In the genomic region with DNA sequence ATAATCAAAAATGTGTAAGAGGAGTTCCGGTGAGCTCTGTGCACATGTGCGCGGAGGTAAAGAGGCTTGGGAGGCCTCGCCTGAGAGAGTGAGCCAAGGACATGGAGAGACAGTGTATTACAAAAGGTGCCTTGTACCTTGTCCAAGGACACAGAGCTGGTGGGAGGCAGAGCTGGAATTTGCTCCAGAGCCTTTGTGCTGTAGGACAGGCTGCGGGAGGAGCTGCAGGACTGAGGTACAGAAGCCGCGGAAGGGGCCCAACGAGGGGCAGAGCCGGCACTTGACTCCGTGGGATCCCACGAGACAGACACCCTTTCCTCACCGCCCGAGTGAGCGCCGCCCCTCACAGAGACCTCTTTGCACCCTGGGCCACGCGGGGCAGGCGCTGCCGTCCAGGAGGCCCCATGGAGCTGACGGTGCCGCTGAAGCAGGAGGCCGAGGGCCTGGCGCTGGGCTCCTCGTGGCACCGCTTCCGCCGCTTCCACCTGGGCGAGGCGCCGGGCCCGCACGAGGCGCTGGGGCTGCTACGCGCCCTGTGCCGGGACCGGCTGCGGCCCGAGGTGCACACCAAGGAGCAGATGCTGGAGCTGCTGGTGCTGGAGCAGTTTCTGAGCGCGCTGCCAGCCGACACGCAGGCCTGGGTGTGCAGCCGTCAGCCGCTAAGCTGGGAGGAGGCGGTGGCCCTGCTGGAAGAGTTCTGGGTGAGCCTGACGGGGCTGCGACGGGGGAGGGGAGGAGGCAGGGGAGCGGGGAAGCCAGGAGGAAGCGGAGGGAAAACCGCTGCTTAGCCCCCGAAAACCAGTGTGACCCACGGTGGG, we compare ENCODE assay signal across 8 cellular contexts.
DNase-seq lines count a peak whose midpoint lies in the region; ATAC-seq and TF ChIP-seq lines count a peak whose summit lies in the region.

No MANE protein-coding gene starts in this region.

- no peak for ATAC-seq in GM19328 (IDR thresholded peaks at IDR 0.05; ENCODE audit: unreplicated experiment)

- intact Hi-C loops in sigmoid colon (cut with DNase I): no loop called here

- in situ Hi-C loops in GM13977 (cut with MboI; ENCODE audit: low pct_unique_long_range_greater_than_20kb, low sequenced_read_pairs, unreplicated experiment): no loop called here

- peak overlapping the region; percentile 36 to 55 for H3K4me3 ChIP-seq in right atrium auricular region
- H3K4me3 ChIP-seq in sigmoid colon: peak overlapping the region; percentile 2 to 41 (median 37)

- H3K4me1 ChIP-seq in right atrium auricular region: peaks cover 0 to 17% of the 10 kb centered on the region in 2 donors
- peaks cover 0 to 10% (median 7%) of the 10 kb centered on the region in 4 donors for H3K4me1 ChIP-seq in sigmoid colon

- H3K27ac ChIP-seq in right atrium auricular region (peak overlapping the region; percentile 70 to 78), sigmoid colon (no peak overlapping the region)

- TF ChIP-seq CTCF in GM13977 (IDR thresholded peaks at IDR 0.05; ENCODE audit: extremely low read depth, insufficient read depth, missing control alignments) (no peak), right atrium auricular region (IDR thresholded peaks at IDR 0.05) (no peak), sigmoid colon (IDR thresholded peaks at IDR 0.05) (no peak)

- no peak for TF ChIP-seq EP300 in sigmoid colon (IDR thresholded peaks at IDR 0.05)

- H3K27me3 ChIP-seq in right atrium auricular region: no peaks in the 10 kb centered on the region
- H3K27me3 ChIP-seq in sigmoid colon: no peaks in the 10 kb centered on the region

- peak; percentile 32 for DNase-seq in GM13977 (ENCODE audit: low spot score)
- peak; percentile 28 to 34 for DNase-seq in activated T-cell treated with anti-CD3 and anti-CD28 coated beads, Interleukin-2, amount 50 U/mL, for 48 hours
- no peak for DNase-seq in right atrium auricular region (ENCODE audit: low spot score)
- DNase-seq in sigmoid colon: no peak
- DNase-seq in cortex of kidney (lab: John Stamatoyannopoulos, UW): no peak
- no peak for DNase-seq in NCI-H1417 (lab: John Stamatoyannopoulos, UW)
- no peak for DNase-seq in LoVo (ENCODE audit: low spot score)

- no peaks in the 10 kb centered on the region for H3K9me3 ChIP-seq in right atrium auricular region
- no peaks in the 10 kb centered on the region for H3K9me3 ChIP-seq in sigmoid colon

- no peak for TF ChIP-seq POLR2A in sigmoid colon (IDR thresholded peaks at IDR 0.05)

- WGBS in sigmoid colon, 2 donors: 26 to 46% methylated on average over 54 of the region's 54 CpGs

- no peaks in the 10 kb centered on the region for H3K36me3 ChIP-seq in right atrium auricular region
- H3K36me3 ChIP-seq in sigmoid colon: no peaks in the 10 kb centered on the region

Comparison
In these comparisons a context has a peak if more than half of its experiments do, and no peak if none do; other contexts are left out.
1. DNase-seq: peak in GM13977 (single experiment) and activated T-cell treated with anti-CD3 and anti-CD28 coated beads, Interleukin-2, amount 50 U/mL, for 48 hours (2 of 2); none in right atrium auricular region (single experiment), sigmoid colon (single experiment), cortex of kidney (single experiment), NCI-H1417 (0 of 3) and LoVo (single experiment).
2. H3K27ac ChIP-seq: peak in right atrium auricular region (2 of 2); none in sigmoid colon (0 of 4).